8 cellular contexts compared by ENCODE assay signal in the genomic region with DNA sequence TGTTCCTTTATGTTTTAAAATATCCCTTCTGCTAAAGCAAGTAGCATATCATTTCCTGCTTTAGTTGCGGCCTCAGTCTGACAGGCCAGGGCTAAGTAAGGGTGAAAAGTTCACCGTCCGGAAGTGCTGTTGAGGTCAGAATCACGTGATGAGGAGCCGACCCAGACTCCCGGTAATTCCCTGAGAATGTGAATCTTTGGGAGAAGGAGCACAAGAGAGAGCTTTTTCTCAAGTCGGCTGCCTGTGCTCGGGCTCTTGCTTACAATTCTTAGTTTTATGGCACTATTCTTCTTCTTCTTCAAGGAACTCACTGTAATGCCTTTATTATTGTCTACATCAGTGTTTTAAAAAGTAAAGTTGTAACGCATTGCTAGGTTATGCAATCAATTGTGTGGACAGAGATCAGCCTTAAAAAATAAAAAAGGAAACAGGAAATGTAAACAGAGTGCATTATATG.
DNase-seq lines count a peak whose midpoint lies in the region; ATAC-seq lines count a peak whose summit lies in the region.

No MANE protein-coding gene starts in this region.

- peak; percentile 87 for ATAC-seq in GM21576 (IDR thresholded peaks at IDR 0.05; ENCODE audit: unreplicated experiment)

- H3K4me3 ChIP-seq in skeletal muscle cell (ENCODE audit: low read depth, low read length), result no peak overlapping the region

- in situ Hi-C loops in KBM-7 (cut with MboI; ENCODE audit: low pct_unique_long_range_greater_than_20kb, low sequenced_read_pairs), result no loop called here

- DNase-seq in ELF-1 (ENCODE audit: low read depth, low spot score) (peak; percentile 75), KBM-7 (peak; percentile 68), amniotic epithelial cell (ENCODE audit: low read depth) (peak; percentile 98), hepatic stellate cell (ENCODE audit: low spot score) (peak; percentile 84), skeletal muscle cell (ENCODE audit: low read depth) (peak; percentile 62), occipital lobe (lab: John Stamatoyannopoulos, UW) (no peak), NCI-H1930 (lab: John Stamatoyannopoulos, UW) (no peak)

Comparison
In these comparisons a context has a peak if more than half of its experiments do, and no peak if none do; other contexts are left out.
1. DNase-seq: peak in ELF-1 (single experiment), KBM-7 (single experiment), amniotic epithelial cell (single experiment), hepatic stellate cell (single experiment) and skeletal muscle cell (single experiment); none in occipital lobe (single experiment) and NCI-H1930 (0 of 2).